In genomic region chr7:138125598-138126111, GRCh38 we compare ENCODE assay signal across 9 cellular contexts. TPM values are rescaled to one million over a fixed set of nuclear protein-coding genes. Genes with fewer than 3 reads are reported as not detected.
A peak's percentile ranks its signal among the peaks of the same experiment; 100 is the strongest.
DNase-seq lines count a peak whose midpoint lies in the region; ATAC-seq, FAIRE-seq and TF ChIP-seq lines count a peak whose summit lies in the region.
"Had no signal": no experiment of that assay in that cellular context is flagged by ENCODE, and none has a peak within 500 bp of the region (broad histone marks: within the 10 kb centered on the region; RNA-seq: fewer than 3 reads in every experiment).

No MANE protein-coding gene starts in this region.

- ATAC-seq in A549 (peak; percentile 56 to 59; a peak in 5 of 6 replicates), HG03442 (IDR thresholded peaks at IDR 0.05; ENCODE audit: unreplicated experiment) (peak; percentile 89), HG02571 (IDR thresholded peaks at IDR 0.05; ENCODE audit: unreplicated experiment) (no peak)

- no peak for TF ChIP-seq RAD21 in A549 (conservative IDR thresholded peaks at IDR 0.05 in 1 of 2, IDR thresholded peaks at IDR 0.05 in 1 of 2)

- peaks cover 10% of the 10 kb centered on the region; the same call in 1 of the 3 replicates for H3K4me1 ChIP-seq in A549

- peak; percentile 11 to 14 for DNase-seq in A549 (ENCODE audit: low read depth in 1 of 2, low spot score in 1 of 2)
- peak; percentile 39 for DNase-seq in GM19240 (ENCODE audit: insufficient read length, low spot score)
- peak; percentile 13 for DNase-seq in choroid plexus epithelial cell (ENCODE audit: low read depth)
- DNase-seq in T-helper 9 cell, result no peak
- DNase-seq in NCI-H128 (lab: John Stamatoyannopoulos, UW; ENCODE audit: unreplicated experiment), result no peak
- no peak for DNase-seq in foreskin melanocyte

- TF ChIP-seq CTCF in A549 (IDR thresholded peaks at IDR 0.05), result no peak
- no peak for TF ChIP-seq CTCF in choroid plexus epithelial cell (conservative IDR thresholded peaks at IDR 0.05; ENCODE audit: low read depth, low read length)

- no peaks in the 10 kb centered on the region for H3K9me3 ChIP-seq in A549

- TF ChIP-seq POLR2A in A549 (IDR thresholded peaks at IDR 0.05; ENCODE audit: low read length), result no peak

- H3K4me3 ChIP-seq in A549, result no peak overlapping the region
- no peak overlapping the region for H3K4me3 ChIP-seq in choroid plexus epithelial cell (ENCODE audit: low read depth, low read length)

- 37% methylated on average over 2 of the region's 2 CpGs for WGBS in A549 (ENCODE audit: missing lambda C conversion rate)

- no peak for TF ChIP-seq EP300 in A549 (IDR thresholded peaks at IDR 0.05)

- FAIRE-seq in A549 (lab: Jason Lieb, UNC), result no peak

- POLR2A ChIA-PET in A549 (lab: Yijun Ruan, JAX), result no interaction called here

- H3K27ac ChIP-seq in A549, result peak overlapping the region; percentile 56 to 66; a peak in 5 of 6 replicates
- H3K27ac ChIP-seq: C4-2B had no signal

- CTCF ChIA-PET in A549 (lab: Yijun Ruan, JAX), result interaction anchor here (0.9 to 1.2 kb wide), 2 partner anchors 18 to 33 kb away, joined by 3 to 5 read pairs; no protein-coding TSS in a partner anchor

- H3K4me2 ChIP-seq in A549, result peak overlapping the region; percentile 25

TF ChIP-seq in A549, 52 proteins besides CTCF, POLR2A, EP300 and RAD21:
- 0 out of 2 replicates have a peak, but pooled peaks have one; percentile 19 for TF ChIP-seq JUNB (IDR thresholded peaks at IDR 0.05)
- TF ChIP-seq ZSCAN20 (CRISPR knock-in tag; IDR thresholded peaks at IDR 0.05), result no peak
- TF ChIP-seq RCOR1 (IDR thresholded peaks at IDR 0.05; ENCODE audit: low read depth, low read length), result no peak
- no peak for TF ChIP-seq HDAC2 (IDR thresholded peaks at IDR 0.05)
- TF ChIP-seq FOSL2 (IDR thresholded peaks at IDR 0.05), result no peak
- no peak for TF ChIP-seq FOSL2 (CRISPR knock-in tag; IDR thresholded peaks at IDR 0.05)
- no peak for TF ChIP-seq CBX8 (IDR thresholded peaks at IDR 0.05)

RNA-seq across cellular contexts. Expression of gene AKR1D1, which starts 49.4 kb away (rescaled TPM):
- polyA plus RNA-seq in A549 (2011; rRNA removed) (not detected in 2 replicates), A549 (2017; fragmentation: RNase III; extraction: RNeasy Plus Mini Kit Qiagen cat#74134 plus additional on column Dnase treatment) (0.06 TPM in 1 of 3 replicates, not detected in the others)
- polyA plus RNA-seq in A549 (2012; cell fraction: cytosol; rRNA removed), result not detected in 2 replicates
- polyA plus RNA-seq in A549 (2012; cell fraction: nucleus; rRNA removed), result not detected in 2 replicates
- polyA minus RNA-seq in A549 (2011; rRNA and poly(A)+ RNA removed), result not detected in 2 replicates

Comparison
In these comparisons a context has a peak if more than half of its experiments do, and no peak if none do; other contexts are left out.
1. DNase-seq: peak in A549 (2 of 2), GM19240 (single experiment) and choroid plexus epithelial cell (single experiment); none in T-helper 9 cell (single experiment), NCI-H128 (single experiment) and foreskin melanocyte (single experiment).